In the genomic region with DNA sequence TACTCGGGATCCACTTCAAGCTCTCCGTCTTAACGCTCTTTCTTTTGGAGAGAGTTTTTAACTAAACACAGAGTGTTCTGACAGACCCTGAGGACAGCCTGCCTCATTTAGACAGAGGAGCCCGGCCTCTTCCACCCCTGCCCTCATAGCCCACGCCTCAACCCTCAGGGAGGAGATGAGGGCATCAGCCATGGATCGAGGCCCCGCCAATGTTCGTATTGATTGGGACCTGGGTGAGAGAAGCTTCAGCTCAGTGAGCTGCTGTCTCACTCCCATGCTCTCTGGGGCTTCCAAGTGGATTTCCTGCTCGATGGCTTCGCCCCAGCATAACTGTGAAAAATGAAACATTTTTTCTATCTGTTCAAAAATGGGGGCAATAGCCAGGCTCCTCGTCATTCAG, we compare ENCODE assay signal across 28 cellular contexts.
"Had no signal": no experiment of that assay in that cellular context is flagged by ENCODE, and none has a peak within 500 bp of the region (broad histone marks: within the 10 kb centered on the region; RNA-seq: fewer than 3 reads in every experiment).

No MANE protein-coding gene starts in this region.

- H3K27me3 ChIP-seq: stomach, suprapubic skin, testis, thyroid gland, tibial artery, tibial nerve, transverse colon, upper lobe of left lung, upper lobe of right lung, uterus, vagina had no signal

- H3K4me3 ChIP-seq: stomach, suprapubic skin, testis, thoracic aorta, thyroid gland, tibial artery, tibial nerve, transverse colon, upper lobe of left lung, upper lobe of right lung, uterus, vagina had no signal

- H3K9me3 Mint-ChIP-seq: stimulated activated effector memory CD8-positive, alpha-beta T cell treated with anti-CD3 and anti-CD28 coated beads, Interleukin-12 subunit alpha, Interleukin-12 subunit beta, amount 100 ng/mL, for 72 hours; stimulated activated memory B cell treated with anti-CD40 and anti-IgM and Interleukin-4, amounts not matched to agents 10 μg/mL and 1 μg/mL and 100 μg/mL, for 72 hours; stimulated activated naive B cell treated with anti-CD40 and anti-IgM and Interleukin-4, amounts not matched to agents 10 μg/mL and 1 μg/mL and 100 μg/mL, for 72 hours; stimulated activated naive CD8-positive, alpha-beta T cell treated with anti-CD3 and anti-CD28 coated beads, Interleukin-15, Interleukin-2, amounts not matched to agents 100 ng/mL and 50 ng/mL, for 24 hours; type B pancreatic cell had no signal

- H3K36me3 Mint-ChIP-seq: stimulated activated effector memory CD8-positive, alpha-beta T cell treated with anti-CD3 and anti-CD28 coated beads, Interleukin-12 subunit alpha, Interleukin-12 subunit beta, amount 100 ng/mL, for 72 hours; stimulated activated memory B cell treated with anti-CD40 and anti-IgM and Interleukin-4, amounts not matched to agents 10 μg/mL and 1 μg/mL and 100 μg/mL, for 72 hours; stimulated activated naive B cell treated with anti-CD40 and anti-IgM and Interleukin-4, amounts not matched to agents 10 μg/mL and 1 μg/mL and 100 μg/mL, for 72 hours; type B pancreatic cell had no signal

- H3K4me1 ChIP-seq: stomach, suprapubic skin, testis, thyroid gland, tibial artery, tibial nerve, transverse colon, upper lobe of left lung, upper lobe of right lung, uterus, vagina had no signal

- DNase-seq: stimulated activated CD4-positive, alpha-beta T cell treated with anti-CD3 and anti-CD28 coated beads, Interleukin-2, amount 100 ng/mL, for 48 hours; stimulated activated CD4-positive, alpha-beta T cell treated with anti-CD3 and anti-CD28 coated beads, Interleukin-4, amount 100 ng/mL, for 1 hour; stimulated activated CD4-positive, alpha-beta T cell treated with anti-CD3 and anti-CD28 coated beads, Interleukin-4, amount 100 ng/mL, for 24 hours; stimulated activated CD4-positive, alpha-beta T cell treated with anti-CD3 and anti-CD28 coated beads, Interleukin-4, amount 100 ng/mL, for 4 hours; stimulated activated CD8-positive, alpha-beta memory T cell treated with anti-CD3 and anti-CD28 coated beads, Interleukin-4, amount 100 ng/mL, for 48 hours; stimulated activated naive B cell treated with anti-CD40 and anti-IgM and Interleukin-4, amounts not matched to agents 10 μg/mL and 1 μg/mL and 100 μg/mL, for 72 hours; stimulated activated naive CD4-positive, alpha-beta T cell; stimulated activated naive CD4-positive, alpha-beta T cell treated with Interleukin-2 at 50 U/mL for 16 hours; stimulated activated naive CD8-positive, alpha-beta T cell treated with anti-CD3 and anti-CD28 coated beads, Interleukin-15, amount 100 ng/mL, for 72 hours; stimulated activated naive CD8-positive, alpha-beta T cell treated with anti-CD3 and anti-CD28 coated beads, Interleukin-15, Interleukin-2, amounts not matched to agents 100 U/mL and 50 U/mL, for 24 hours; stomach; substantia nigra; testis; thyroid gland; tibial artery; transverse colon; trophoblast cell; upper lobe of left lung; upper lobe of right lung; uterus had no signal

- H3K27ac ChIP-seq: stomach, suprapubic skin, testis, thoracic aorta, thyroid gland, tibial artery, tibial nerve, transverse colon, upper lobe of left lung, upper lobe of right lung, uterus, vagina had no signal

- H3K27ac Mint-ChIP-seq: stimulated activated effector memory CD8-positive, alpha-beta T cell treated with anti-CD3 and anti-CD28 coated beads, Interleukin-12 subunit alpha, Interleukin-12 subunit beta, amount 100 ng/mL, for 72 hours; stimulated activated memory B cell treated with anti-CD40 and anti-IgM and Interleukin-4, amounts not matched to agents 10 μg/mL and 1 μg/mL and 100 μg/mL, for 72 hours; stimulated activated naive B cell treated with anti-CD40 and anti-IgM and Interleukin-4, amounts not matched to agents 10 μg/mL and 1 μg/mL and 100 μg/mL, for 72 hours; stimulated activated naive CD8-positive, alpha-beta T cell treated with anti-CD3 and anti-CD28 coated beads, Interleukin-15, amount 100 ng/mL, for 72 hours; stimulated activated naive CD8-positive, alpha-beta T cell treated with anti-CD3 and anti-CD28 coated beads, Interleukin-15, Interleukin-2, amounts not matched to agents 100 ng/mL and 50 ng/mL, for 24 hours; type B pancreatic cell had no signal

- H3K27me3 Mint-ChIP-seq: stimulated activated naive CD8-positive, alpha-beta T cell treated with anti-CD3 and anti-CD28 coated beads, Interleukin-15, Interleukin-2, amounts not matched to agents 100 ng/mL and 50 ng/mL, for 24 hours; type B pancreatic cell had no signal

- H3K4me3 Mint-ChIP-seq: stimulated activated effector memory CD8-positive, alpha-beta T cell treated with anti-CD3 and anti-CD28 coated beads, Interleukin-12 subunit alpha, Interleukin-12 subunit beta, amount 100 ng/mL, for 72 hours; stimulated activated memory B cell treated with anti-CD40 and anti-IgM and Interleukin-4, amounts not matched to agents 10 μg/mL and 1 μg/mL and 100 μg/mL, for 72 hours; stimulated activated naive B cell treated with anti-CD40 and anti-IgM and Interleukin-4, amounts not matched to agents 10 μg/mL and 1 μg/mL and 100 μg/mL, for 72 hours; stimulated activated naive CD8-positive, alpha-beta T cell treated with anti-CD3 and anti-CD28 coated beads, Interleukin-15, amount 100 ng/mL, for 72 hours; stimulated activated naive CD8-positive, alpha-beta T cell treated with anti-CD3 and anti-CD28 coated beads, Interleukin-15, Interleukin-2, amounts not matched to agents 100 ng/mL and 50 ng/mL, for 24 hours; type B pancreatic cell had no signal

- H3K4me1 Mint-ChIP-seq: stimulated activated effector memory CD8-positive, alpha-beta T cell treated with anti-CD3 and anti-CD28 coated beads, Interleukin-12 subunit alpha, Interleukin-12 subunit beta, amount 100 ng/mL, for 72 hours; stimulated activated memory B cell treated with anti-CD40 and anti-IgM and Interleukin-4, amounts not matched to agents 10 μg/mL and 1 μg/mL and 100 μg/mL, for 72 hours; stimulated activated naive CD8-positive, alpha-beta T cell treated with anti-CD3 and anti-CD28 coated beads, Interleukin-15, amount 100 ng/mL, for 72 hours had no signal

- H3K36me3 ChIP-seq: stomach, suprapubic skin, thoracic aorta, thyroid gland, tibial artery, tibial nerve, transverse colon, upper lobe of left lung, upper lobe of right lung, uterus, vagina had no signal

- H3K9me3 ChIP-seq: stomach, suprapubic skin, testis, thoracic aorta, thyroid gland, tibial artery, tibial nerve, transverse colon, upper lobe of left lung, upper lobe of right lung, uterus, vagina had no signal
